18 cellular contexts compared by ENCODE assay signal in the genomic region with DNA sequence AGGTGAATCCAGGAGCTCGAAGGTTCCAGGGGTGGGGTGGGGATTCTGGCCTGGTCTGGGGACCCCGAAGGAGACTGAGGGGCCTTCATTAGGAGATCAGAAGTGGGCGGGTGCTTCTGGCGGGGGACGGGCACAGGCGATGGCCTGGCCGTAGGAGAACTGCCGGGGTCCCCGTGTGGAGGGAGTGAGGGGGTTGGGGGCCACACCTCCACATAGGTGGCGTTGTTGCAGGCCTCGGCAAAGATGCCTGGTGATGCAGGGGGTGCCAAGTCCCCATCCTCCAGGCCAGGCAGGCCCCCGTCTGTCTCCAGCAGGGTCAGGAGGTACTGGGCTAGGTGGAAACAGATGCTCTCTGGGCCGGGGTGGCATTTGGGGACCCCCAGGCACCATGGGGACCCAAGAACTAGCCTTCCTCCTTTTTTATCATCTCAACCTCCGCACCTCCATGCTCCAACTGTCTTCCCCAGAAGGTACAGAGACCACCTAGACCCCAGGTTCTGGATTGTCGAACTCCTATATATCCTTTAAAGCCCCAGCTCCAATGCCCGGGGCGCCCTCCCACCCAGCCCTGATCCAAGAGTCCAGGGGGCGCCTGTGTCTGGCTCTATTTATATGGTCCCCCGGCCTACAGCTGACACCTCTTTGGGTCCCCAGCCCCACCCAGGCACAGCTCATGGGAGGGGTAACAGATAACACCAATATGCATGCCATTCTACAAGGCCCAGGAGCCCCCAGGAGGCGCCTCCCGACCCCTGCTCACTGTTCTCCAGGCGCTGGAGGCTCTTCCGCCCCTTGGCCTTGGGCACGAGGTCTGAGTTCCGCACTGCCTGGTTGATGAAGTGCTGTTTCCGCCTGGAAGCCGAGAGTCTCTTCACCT. TPM values are rescaled to one million over a fixed set of nuclear protein-coding genes. Genes with fewer than 3 reads are reported as not detected.
DNase-seq lines count a peak whose midpoint lies in the region; ATAC-seq and TF ChIP-seq lines count a peak whose summit lies in the region.
"Had no signal": no experiment of that assay in that cellular context is flagged by ENCODE, and none has a peak within 500 bp of the region (broad histone marks: within the 10 kb centered on the region; RNA-seq: fewer than 3 reads in every experiment).

No MANE protein-coding gene starts in this region.

- no peaks in the 10 kb centered on the region for H3K9me3 ChIP-seq in CD4-positive, alpha-beta T cell (ENCODE audit: control insufficient read depth, low read length)
- H3K9me3 ChIP-seq in RWPE2 (ENCODE audit: severe bottlenecking) = no peaks in the 10 kb centered on the region
- H3K9me3 ChIP-seq in naive thymus-derived CD4-positive, alpha-beta T cell (ENCODE audit: control insufficient read depth in 2 of 3, low read length in 3 of 3) = no peaks in the 10 kb centered on the region
- H3K9me3 ChIP-seq: Caco-2 had no signal

- H3K4me3 Mint-ChIP-seq in CD4-positive, alpha-beta T cell = no peak overlapping the region
- peak overlapping the region in 1 of 10 donors; percentile 12 for H3K4me3 Mint-ChIP-seq in naive thymus-derived CD4-positive, alpha-beta T cell

- POLR2A ChIA-PET in CD4-positive, alpha-beta T cell (lab: Charles Lee) = interaction anchor here (11.1 kb wide), 1 partner anchor 6 kb away, joined by 183 read pairs; a partner anchor contains a TSS
- POLR2A ChIA-PET in naive thymus-derived CD4-positive, alpha-beta T cell (lab: Charles Lee) = interaction anchor here (1.0 to 10.7 kb wide), 5 partner anchors 6 to 39 kb away, joined by 3 to 196 read pairs (median 7); a partner anchor contains a TSS

- H3K36me3 Mint-ChIP-seq in CD4-positive, alpha-beta T cell (ENCODE audit: low read depth) = peaks cover 59% of the 10 kb centered on the region
- H3K36me3 Mint-ChIP-seq in naive thymus-derived CD4-positive, alpha-beta T cell = peaks cover 0 to 8% (median 4%) of the 10 kb centered on the region in 5 donors

- H3K27ac ChIP-seq in CD4-positive, alpha-beta T cell (ENCODE audit: low read depth, low read length) = peak overlapping the region; percentile 13
- H3K27ac ChIP-seq in RWPE2 (ENCODE audit: poor library complexity, severe bottlenecking) (no peak overlapping the region), brain microvascular endothelial cell (no peak overlapping the region)
- H3K27ac ChIP-seq in naive thymus-derived CD4-positive, alpha-beta T cell (ENCODE audit: low read depth, low read length) = peak overlapping the region; percentile 21
- H3K27ac ChIP-seq: SK-N-MC had no signal

- H3K9me3 Mint-ChIP-seq in CD4-positive, alpha-beta T cell = no peaks in the 10 kb centered on the region
- no peaks in the 10 kb centered on the region for H3K9me3 Mint-ChIP-seq in naive thymus-derived CD4-positive, alpha-beta T cell

- peak overlapping the region; percentile 42 for H3K27ac Mint-ChIP-seq in CD4-positive, alpha-beta T cell
- H3K27ac Mint-ChIP-seq in naive thymus-derived CD4-positive, alpha-beta T cell = peak overlapping the region in 6 of 9 donors; percentile 23 to 64 (median 42)

- no peaks in the 10 kb centered on the region for H3K27me3 Mint-ChIP-seq in CD4-positive, alpha-beta T cell
- no peaks in the 10 kb centered on the region for H3K27me3 Mint-ChIP-seq in naive thymus-derived CD4-positive, alpha-beta T cell

- in situ Hi-C loops in brain microvascular endothelial cell (cut with HindIII; ENCODE audit: low pct_ligation_motif_present, low sequenced_read_pairs) = no loop called here

- H3K4me3 ChIP-seq in RWPE2 (ENCODE audit: severe bottlenecking) (no peak overlapping the region), brain microvascular endothelial cell (ENCODE audit: low read depth, low read length) (no peak overlapping the region)
- no peak overlapping the region for H3K4me3 ChIP-seq in naive thymus-derived CD4-positive, alpha-beta T cell (ENCODE audit: low read length)
- H3K4me3 ChIP-seq: SK-N-MC had no signal

- DNase-seq in CD4-positive, alpha-beta T cell = no peak
- DNase-seq in RWPE2 (ENCODE audit: low spot score) = peak; percentile 52
- no peak for DNase-seq in naive thymus-derived CD4-positive, alpha-beta T cell
- DNase-seq in omental fat pad (ENCODE audit: low spot score) = no peak
- DNase-seq in activated T-cell treated with anti-CD3 and anti-CD28 coated beads for 4 hours = no peak
- DNase-seq in brain microvascular endothelial cell = no peak
- DNase-seq: AML-193, Caco-2, DMS153, NCI-H1105 treated with DMSO at 0.1 percent for 48 hours, NCI-H1694 treated with DMSO at 0.1 percent for 48 hours, NCI-H2107, NCI-H2227 treated with DMSO at 0.1 percent for 48 hours, NCI-H524 treated with DMSO at 0.1 percent for 48 hours, Right ventricle myocardium superior had no signal

- peaks cover 25% of the 10 kb centered on the region for H3K36me3 ChIP-seq in RWPE2 (ENCODE audit: low read depth)
- H3K36me3 ChIP-seq in naive thymus-derived CD4-positive, alpha-beta T cell (ENCODE audit: control insufficient read depth in 2 of 3, insufficient read depth in 3 of 3, low read length in 3 of 3) = peaks cover 0 to 66% (median 9%) of the 10 kb centered on the region in 3 experiments
- H3K36me3 ChIP-seq in brain microvascular endothelial cell (replicated peaks) = peaks cover 25% of the 10 kb centered on the region

- no peak for ATAC-seq in CD4-positive, alpha-beta T cell (ENCODE audit: poor library complexity)
- no peak for ATAC-seq in RWPE2 (ENCODE audit: low read depth)
- ATAC-seq in naive thymus-derived CD4-positive, alpha-beta T cell = no peak
- no peak for ATAC-seq in omental fat pad (ENCODE audit: low FRiP score)

- TF ChIP-seq CTCF in CD4-positive, alpha-beta T cell (IDR thresholded peaks at IDR 0.05) = no peak
- TF ChIP-seq CTCF in RWPE2 (IDR thresholded peaks at IDR 0.05; ENCODE audit: poor library complexity, severe bottlenecking) (no peak), omental fat pad (IDR thresholded peaks at IDR 0.05) (no peak), brain microvascular endothelial cell (IDR thresholded peaks at IDR 0.05; ENCODE audit: low read depth, low read length, missing control alignments) (no peak)

- CTCF ChIA-PET in CD4-positive, alpha-beta T cell (lab: Charles Lee) = interaction anchor here (1.2 kb wide), 1 partner anchor 8 kb away, joined by 3 read pairs; a partner anchor contains a TSS
- CTCF ChIA-PET in naive thymus-derived CD4-positive, alpha-beta T cell (lab: Charles Lee) = no interaction called here

- H3K27me3 ChIP-seq in CD4-positive, alpha-beta T cell (ENCODE audit: control insufficient read depth, insufficient read depth, low read length) = no peaks in the 10 kb centered on the region
- H3K27me3 ChIP-seq in RWPE2 (ENCODE audit: insufficient read depth, poor library complexity, severe bottlenecking) (no peaks in the 10 kb centered on the region), brain microvascular endothelial cell (replicated peaks) (no peaks in the 10 kb centered on the region)
- H3K27me3 ChIP-seq in naive thymus-derived CD4-positive, alpha-beta T cell (ENCODE audit: control insufficient read depth in 2 of 2, insufficient read depth in 2 of 2, low read length in 2 of 2) = no peaks in the 10 kb centered on the region

- intact Hi-C loops in CD4-positive, alpha-beta T cell (cut with DNase I, micrococcal nuclease) = no loop called here
- intact Hi-C loops in naive thymus-derived CD4-positive, alpha-beta T cell (cut with micrococcal nuclease) = loop anchor here in 1 of 2 donors (10.0 kb wide), 1 partner anchor 237 kb away; a partner anchor contains a TSS

- peaks cover 34% of the 10 kb centered on the region for H3K4me1 Mint-ChIP-seq in CD4-positive, alpha-beta T cell (ENCODE audit: low read depth)
- peaks cover 6 to 44% (median 22%) of the 10 kb centered on the region in 7 donors for H3K4me1 Mint-ChIP-seq in naive thymus-derived CD4-positive, alpha-beta T cell

- no peaks in the 10 kb centered on the region for H3K4me1 ChIP-seq in RWPE2 (ENCODE audit: insufficient read depth, poor library complexity, severe bottlenecking)
- peaks cover 1 to 19% of the 10 kb centered on the region in 2 donors for H3K4me1 ChIP-seq in naive thymus-derived CD4-positive, alpha-beta T cell (ENCODE audit: control insufficient read depth in 2 of 2, insufficient read depth in 2 of 2, low read length in 2 of 2)
- H3K4me1 ChIP-seq: Caco-2 had no signal

RNA-seq across cellular contexts. Expression of a gene that starts 8.2 kb away (rescaled TPM):
- total RNA-seq in CD4-positive, alpha-beta T cell = not detected
- not detected for total RNA-seq in naive thymus-derived CD4-positive, alpha-beta T cell
- not detected for polyA plus RNA-seq in naive thymus-derived CD4-positive, alpha-beta T cell
- not detected for total RNA-seq in omental fat pad
- total RNA-seq: Caco-2, H4, HT1080, Right ventricle myocardium superior had no signal

RNA-seq across cellular contexts. Expression of a gene that starts 8.5 kb away (rescaled TPM):
- total RNA-seq in CD4-positive, alpha-beta T cell = 10 to 100 TPM; 25.8 to 30.1 TPM
- 10 to 100 TPM; 47.5 to 78.2 (median 67.6) TPM for total RNA-seq in naive thymus-derived CD4-positive, alpha-beta T cell
- polyA plus RNA-seq in naive thymus-derived CD4-positive, alpha-beta T cell = 100 to 1,000 TPM in 1 of 2 donors, 10 to 100 TPM in 1; 65.7 to 142 TPM
- 10 to 100 TPM; 20.1 to 34.0 (median 24.5) TPM for total RNA-seq in omental fat pad

RNA-seq across cellular contexts. Expression of a gene that starts 11.6 kb away (rescaled TPM):
- total RNA-seq in CD4-positive, alpha-beta T cell = 100 to 1,000 TPM; 309 to 313 TPM
- total RNA-seq in naive thymus-derived CD4-positive, alpha-beta T cell = 100 to 1,000 TPM; 123 to 219 (median 184) TPM
- 100 to 1,000 TPM; 195 to 251 TPM for polyA plus RNA-seq in naive thymus-derived CD4-positive, alpha-beta T cell
- 10 to 100 TPM; 27.1 to 55.2 (median 44.4) TPM for total RNA-seq in omental fat pad

RNA-seq across cellular contexts. Expression of a gene that starts 15.7 kb away (rescaled TPM):
- 1 to 10 TPM; 1.5 to 1.6 TPM for total RNA-seq in CD4-positive, alpha-beta T cell
- 1 to 10 TPM; 1.1 to 3.0 (median 1.7) TPM for total RNA-seq in naive thymus-derived CD4-positive, alpha-beta T cell
- polyA plus RNA-seq in naive thymus-derived CD4-positive, alpha-beta T cell = under 1 TPM; 0.72 to 0.85 TPM
- total RNA-seq in omental fat pad = under 1 TPM in 1 of 4 donors, not detected in 3; 0.24 TPM
- total RNA-seq: H4, HT1080, Right ventricle myocardium superior had no signal

RNA-seq across cellular contexts. Expression of a gene that starts 24.4 kb away (rescaled TPM):
- 1 to 10 TPM; 3.7 to 4.1 TPM for total RNA-seq in CD4-positive, alpha-beta T cell
- total RNA-seq in naive thymus-derived CD4-positive, alpha-beta T cell = 10 to 100 TPM in 3 of 5 experiments, 1 to 10 TPM in 2; 7.1 to 33.1 (median 10.2) TPM
- under 1 TPM; 0.57 to 0.95 TPM for polyA plus RNA-seq in naive thymus-derived CD4-positive, alpha-beta T cell
- 10 to 100 TPM in 2 of 4 donors, 1 to 10 TPM in 2; 3.7 to 15.1 (median 7.7) TPM for total RNA-seq in omental fat pad

Comparison
In these comparisons a context has a peak if more than half of its experiments do, and no peak if none do; other contexts are left out.
1. H3K27ac ChIP-seq: peak in CD4-positive, alpha-beta T cell (single experiment) and naive thymus-derived CD4-positive, alpha-beta T cell (single experiment); none in RWPE2 (single experiment) and brain microvascular endothelial cell (single experiment).